In the genomic region with DNA sequence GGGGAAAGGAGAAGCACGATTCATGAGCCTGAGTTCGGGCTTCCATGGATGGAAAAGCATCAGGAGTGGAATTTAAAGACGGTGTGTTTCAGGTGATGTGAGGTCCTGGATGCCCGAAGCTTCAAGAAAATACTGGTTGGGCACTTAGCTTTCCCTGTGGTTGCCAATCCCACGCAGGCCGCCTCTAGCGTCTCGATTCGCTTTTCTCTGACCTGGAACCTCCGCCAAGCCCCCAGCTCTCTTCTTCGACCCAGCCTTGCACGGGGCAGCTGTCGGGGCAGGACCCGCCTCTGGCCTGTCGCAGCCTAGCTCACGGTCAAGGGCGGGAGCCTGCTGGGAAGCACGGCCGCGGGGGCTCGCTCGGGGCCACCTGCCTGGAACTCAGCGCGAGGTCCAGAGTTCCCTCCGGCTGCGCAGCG, we compare ENCODE assay signal across 8 cellular contexts. TPM values are rescaled to one million over a fixed set of nuclear protein-coding genes. Genes with fewer than 3 reads are reported as not detected.
DNase-seq lines count a peak whose midpoint lies in the region; ATAC-seq and TF ChIP-seq lines count a peak whose summit lies in the region.

No MANE protein-coding gene starts in this region.

- H3K27me3 Mint-ChIP-seq in activated CD8-positive, alpha-beta T cell treated with anti-CD3 and anti-CD28 coated beads, Interleukin-2, amount 10 ng/mL, durations not matched to agents 7 days and 5 days (ENCODE audit: low read depth): peaks cover 37% of the 10 kb centered on the region

- POLR2A ChIA-PET in activated CD8-positive, alpha-beta T cell treated with anti-CD3 and anti-CD28 coated beads, Interleukin-2, amount 10 ng/mL, durations not matched to agents 7 days and 5 days (lab: Charles Lee): interaction anchor here (1.1 kb wide), 1 partner anchor 341 kb away, joined by 3 read pairs; no protein-coding TSS in a partner anchor
- POLR2A ChIA-PET in GM10248 (lab: Yijun Ruan, JAX): no interaction called here

- peaks cover 19% of the 10 kb centered on the region for H3K9me3 Mint-ChIP-seq in activated CD8-positive, alpha-beta T cell treated with anti-CD3 and anti-CD28 coated beads, Interleukin-2, amount 10 ng/mL, durations not matched to agents 7 days and 5 days (ENCODE audit: insufficient read depth)

- CTCF ChIA-PET in activated CD8-positive, alpha-beta T cell treated with anti-CD3 and anti-CD28 coated beads, Interleukin-2, amount 10 ng/mL, durations not matched to agents 7 days and 5 days (lab: Charles Lee): interaction anchor here (1.1 to 1.5 kb wide), 2 partner anchors 67 to 102 kb away, joined by 3 read pairs; no protein-coding TSS in a partner anchor
- CTCF ChIA-PET in GM10248 (lab: Yijun Ruan, JAX): interaction anchor here (1.5 to 1.8 kb wide), 2 partner anchors 36 to 40 kb away, joined by 3 to 5 read pairs; no protein-coding TSS in a partner anchor

- no peak overlapping the region for H3K27ac Mint-ChIP-seq in activated CD8-positive, alpha-beta T cell treated with anti-CD3 and anti-CD28 coated beads, Interleukin-2, amount 10 ng/mL, durations not matched to agents 7 days and 5 days

- TF ChIP-seq CTCF in GM10248 (IDR thresholded peaks at IDR 0.05; ENCODE audit: control extremely low read depth, extremely low read depth, low read depth, missing control alignments): no peak

- H3K4me3 ChIP-seq in iPS-11a (ENCODE audit: low read depth, low read length) (peak overlapping the region; percentile 48), skeletal muscle cell (ENCODE audit: low read depth, low read length) (peak overlapping the region; percentile 57)

- peak overlapping the region; percentile 47 for H3K4me3 Mint-ChIP-seq in activated CD8-positive, alpha-beta T cell treated with anti-CD3 and anti-CD28 coated beads, Interleukin-2, amount 10 ng/mL, durations not matched to agents 7 days and 5 days

- peaks cover 9% of the 10 kb centered on the region for H3K36me3 Mint-ChIP-seq in activated CD8-positive, alpha-beta T cell treated with anti-CD3 and anti-CD28 coated beads, Interleukin-2, amount 10 ng/mL, durations not matched to agents 7 days and 5 days (ENCODE audit: low read depth)

- no peak for DNase-seq in activated CD8-positive, alpha-beta T cell treated with anti-CD3 and anti-CD28 coated beads, Interleukin-2, amount 10 ng/mL, durations not matched to agents 7 days and 5 days
- no peak for DNase-seq in skeletal muscle cell (ENCODE audit: low read depth)
- no peak for DNase-seq in GM10248 (ENCODE audit: extremely low spot score)
- DNase-seq in islet precursor cell: no peak
- DNase-seq in stimulated activated CD4-positive, alpha-beta T cell treated with anti-CD3 and anti-CD28 coated beads, Interleukin-4, amount 100 ng/mL, for 4 hours: no peak

- ATAC-seq in GM19395 (IDR thresholded peaks at IDR 0.05; ENCODE audit: unreplicated experiment) (peak; percentile 3), GM21360 (IDR thresholded peaks at IDR 0.05; ENCODE audit: unreplicated experiment) (no peak)
- no peak for ATAC-seq in activated CD8-positive, alpha-beta T cell treated with anti-CD3 and anti-CD28 coated beads, Interleukin-2, amount 10 ng/mL, durations not matched to agents 7 days and 5 days

- H3K4me1 Mint-ChIP-seq in activated CD8-positive, alpha-beta T cell treated with anti-CD3 and anti-CD28 coated beads, Interleukin-2, amount 10 ng/mL, durations not matched to agents 7 days and 5 days (ENCODE audit: low read depth): peaks cover 13% of the 10 kb centered on the region

RNA-seq across cellular contexts. Expression of gene TLR2, which starts 0.3 kb away (rescaled TPM):
- 1 to 10 TPM; 1.4 to 1.6 TPM for total RNA-seq in activated CD8-positive, alpha-beta T cell treated with anti-CD3 and anti-CD28 coated beads, Interleukin-2, amount 10 ng/mL, durations not matched to agents 7 days and 5 days
